Comparison of ENCODE assay signal across 1 cellular context in the genomic region with DNA sequence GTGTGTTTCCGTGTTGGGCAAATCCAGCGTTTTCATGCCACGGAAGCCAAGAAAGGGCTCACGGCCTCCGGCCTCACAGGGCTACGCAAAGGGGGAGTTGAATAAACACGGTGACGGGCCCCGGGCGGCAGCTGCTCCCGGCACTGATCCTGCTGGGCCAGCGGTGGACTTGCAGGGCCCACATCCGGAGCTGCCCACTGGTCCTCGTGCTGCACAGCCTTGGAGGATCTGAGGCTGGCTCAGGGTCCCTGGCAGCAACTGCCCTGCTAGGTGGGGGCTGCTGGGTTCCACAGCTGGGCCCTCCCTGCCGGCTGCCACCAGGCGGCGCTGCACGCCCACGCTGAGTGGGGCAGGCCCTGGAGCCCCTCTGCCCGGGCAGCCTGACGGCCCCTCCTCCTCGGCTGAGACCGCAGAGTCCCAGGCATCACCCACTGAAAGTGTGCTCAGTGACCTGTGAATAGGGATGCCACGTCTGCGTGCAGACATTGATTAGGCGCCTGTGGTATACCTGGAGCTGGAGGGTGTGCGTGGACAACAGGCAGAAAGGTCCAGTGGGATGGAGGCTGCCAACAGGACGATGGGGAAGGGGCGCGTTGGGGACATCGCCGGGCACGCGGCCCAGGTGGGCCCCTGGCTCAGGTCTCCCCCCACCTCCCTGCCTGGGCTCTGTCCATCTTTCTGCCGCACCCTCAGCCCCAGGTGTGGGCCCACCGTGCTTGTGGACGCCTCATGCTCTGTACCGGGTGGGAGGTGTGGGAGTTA.
TF ChIP-seq lines count a peak whose summit lies in the region.

No MANE protein-coding gene starts in this region.

TF ChIP-seq in H1, 55 proteins besides CTCF, POLR2A, EP300 and RAD21:
- TF ChIP-seq SUZ12 (IDR thresholded peaks at IDR 0.05; ENCODE audit: low read length) (peak; percentile 50; the same call in 1 of the 2 replicates), SP1 (IDR thresholded peaks at IDR 0.05; ENCODE audit: low read depth, low read length) (no peak), ZNF274 (IDR thresholded peaks at IDR 0.05; ENCODE audit: borderline replicate concordance, extremely low read depth, low read length) (no peak), RBBP5 (IDR thresholded peaks at IDR 0.05; ENCODE audit: borderline replicate concordance, low read depth, low read length) (no peak), EGR1 (IDR thresholded peaks at IDR 0.05; ENCODE audit: borderline replicate concordance, low read depth, low read length) (peak; percentile 66; the same call in 1 of the 2 replicates), NRF1 (IDR thresholded peaks at IDR 0.05; ENCODE audit: low read depth, low read length) (no peak; the same call in 1 of the 2 replicates), POLR2AphosphoS5 (IDR thresholded peaks at IDR 0.05; ENCODE audit: low read depth, low read length) (peak; percentile 78), YY1 (IDR thresholded peaks at IDR 0.05; ENCODE audit: low read depth, low read length) (0 out of 2 replicates have a peak, but pooled peaks have one; percentile 23), TBP (IDR thresholded peaks at IDR 0.05; ENCODE audit: low read depth, low read length) (peak; percentile 38; the same call in 1 of the 2 replicates), TAF7 (optimal IDR thresholded peaks at IDR 0.05; ENCODE audit: borderline replicate concordance, low read depth, low read length) (peak; percentile 66), TAF1 (IDR thresholded peaks at IDR 0.05; ENCODE audit: low read depth, low read length) (0 out of 2 replicates have a peak, but pooled peaks have one; percentile 11), CTBP2 (IDR thresholded peaks at IDR 0.05; ENCODE audit: borderline replicate concordance, insufficient read depth, insufficient read length, low read length) (peak; percentile 41), BACH1 (IDR thresholded peaks at IDR 0.05; ENCODE audit: low read length) (peak; percentile 97), SIN3A (conservative IDR thresholded peaks at IDR 0.05 in 1 of 2, IDR thresholded peaks at IDR 0.05 in 1 of 2; ENCODE audit: low read depth in 1 of 2, low read length in 2 of 2) (0 out of 4 replicates have a peak, but pooled peaks of 1 of the 2 experiments have one; percentile 51), TCF12 (IDR thresholded peaks at IDR 0.05; ENCODE audit: low read depth, low read length) (0 out of 2 replicates have a peak, but pooled peaks have one; percentile 45), GABPA (IDR thresholded peaks at IDR 0.05; ENCODE audit: borderline replicate concordance, insufficient read depth, low read length) (peak; percentile 88), CREB1 (IDR thresholded peaks at IDR 0.05) (peak; percentile 53; the same call in 1 of the 2 replicates), JUND (IDR thresholded peaks at IDR 0.05; ENCODE audit: low read length) (peak; percentile 44; the same call in 1 of the 2 replicates), KDM1A (IDR thresholded peaks at IDR 0.05; ENCODE audit: borderline replicate concordance, low read length) (peak; percentile 54; the same call in 1 of the 2 replicates), HDAC2 (IDR thresholded peaks at IDR 0.05; ENCODE audit: borderline replicate concordance in 1 of 2, low read depth in 2 of 2, low read length in 2 of 2) (peak; percentile 95 to 97), SIX5 (IDR thresholded peaks at IDR 0.05; ENCODE audit: low read depth, low read length) (no peak)
- TF ChIP-seq, protein P1, sequence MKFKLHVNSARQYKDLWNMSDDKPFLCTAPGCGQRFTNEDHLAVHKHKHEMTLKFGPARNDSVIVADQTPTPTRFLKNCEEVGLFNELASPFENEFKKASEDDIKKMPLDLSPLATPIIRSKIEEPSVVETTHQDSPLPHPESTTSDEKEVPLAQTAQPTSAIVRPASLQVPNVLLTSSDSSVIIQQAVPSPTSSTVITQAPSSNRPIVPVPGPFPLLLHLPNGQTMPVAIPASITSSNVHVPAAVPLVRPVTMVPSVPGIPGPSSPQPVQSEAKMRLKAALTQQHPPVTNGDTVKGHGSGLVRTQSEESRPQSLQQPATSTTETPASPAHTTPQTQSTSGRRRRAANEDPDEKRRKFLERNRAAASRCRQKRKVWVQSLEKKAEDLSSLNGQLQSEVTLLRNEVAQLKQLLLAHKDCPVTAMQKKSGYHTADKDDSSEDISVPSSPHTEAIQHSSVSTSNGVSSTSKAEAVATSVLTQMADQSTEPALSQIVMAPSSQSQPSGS (IDR thresholded peaks at IDR 0.05; ENCODE audit: low read length): peak; percentile 79
- TF ChIP-seq, protein P2, sequence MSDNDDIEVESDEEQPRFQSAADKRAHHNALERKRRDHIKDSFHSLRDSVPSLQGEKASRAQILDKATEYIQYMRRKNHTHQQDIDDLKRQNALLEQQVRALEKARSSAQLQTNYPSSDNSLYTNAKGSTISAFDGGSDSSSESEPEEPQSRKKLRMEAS (IDR thresholded peaks at IDR 0.05): peak; percentile 64
